ENCODE assay signal across 8 cellular contexts in genomic region chr16:25111403-25112166, GRCh38. TPM values are rescaled to one million over a fixed set of nuclear protein-coding genes. Genes with fewer than 3 reads are reported as not detected.
DNase-seq lines count a peak whose midpoint lies in the region; ATAC-seq and TF ChIP-seq lines count a peak whose summit lies in the region.

LCMT1 (plus strand) TSS chr16:25111742; CDS start chr16:25111884, 142 bp downstream.

- CTCF ChIA-PET in activated CD4-positive, alpha-beta T cell treated with anti-CD3 and anti-CD28 coated beads, Interleukin-2, amount 10 ng/mL, durations not matched to agents 7 days and 5 days (lab: Charles Lee): interaction anchor here (0.9 kb wide), 1 partner anchor 64 kb away, joined by 3 read pairs; no protein-coding TSS in a partner anchor

- H3K27me3 ChIP-seq in BLaER1: peaks cover 29% of the 10 kb centered on the region

- H3K4me3 Mint-ChIP-seq in activated CD4-positive, alpha-beta T cell treated with anti-CD3 and anti-CD28 coated beads, Interleukin-2, amount 10 ng/mL, durations not matched to agents 7 days and 5 days: peak within 1 kb of the TSS; percentile 96

- H3K36me3 ChIP-seq in BLaER1: peaks cover 15% of the 10 kb centered on the region; the same call in 1 of the 2 replicates

- ATAC-seq in GM19328 (IDR thresholded peaks at IDR 0.05; ENCODE audit: unreplicated experiment) (peak; percentile 92), HG03520 (IDR thresholded peaks at IDR 0.05; ENCODE audit: unreplicated experiment) (peak; percentile 89), left colon (peak; percentile 78)

- peaks cover 6% of the 10 kb centered on the region for H3K36me3 Mint-ChIP-seq in activated CD4-positive, alpha-beta T cell treated with anti-CD3 and anti-CD28 coated beads, Interleukin-2, amount 10 ng/mL, durations not matched to agents 7 days and 5 days (ENCODE audit: low read depth)

- H3K9me3 ChIP-seq in BLaER1: peaks cover 8% of the 10 kb centered on the region; the same call in 1 of the 2 replicates

- POLR2A ChIA-PET in activated CD4-positive, alpha-beta T cell treated with anti-CD3 and anti-CD28 coated beads, Interleukin-2, amount 10 ng/mL, durations not matched to agents 7 days and 5 days (lab: Charles Lee): no interaction called here

- peaks cover 30% of the 10 kb centered on the region for H3K4me1 ChIP-seq in BLaER1

- H3K9ac ChIP-seq in BLaER1: peak within 1 kb of the TSS; percentile 80

- H4K20me1 ChIP-seq in BLaER1: peaks cover 35% of the 10 kb centered on the region

- no peaks in the 10 kb centered on the region for H3K9me3 Mint-ChIP-seq in activated CD4-positive, alpha-beta T cell treated with anti-CD3 and anti-CD28 coated beads, Interleukin-2, amount 10 ng/mL, durations not matched to agents 7 days and 5 days

- no peak for TF ChIP-seq CTCF in coronary artery (IDR thresholded peaks at IDR 0.05)

- DNase-seq in NCI-H69 (lab: John Stamatoyannopoulos, UW): peak; percentile 99
- peak; percentile 96 for DNase-seq in activated CD4-positive, alpha-beta T cell treated with anti-CD3 and anti-CD28 coated beads, Interleukin-2, amount 10 ng/mL, durations not matched to agents 7 days and 5 days
- DNase-seq in coronary artery (ENCODE audit: low spot score): peak; percentile 95
- peak; percentile 91 to 95 for DNase-seq in left colon
- peak; percentile 92 for DNase-seq in stimulated activated CD4-positive, alpha-beta T cell treated with anti-CD3 and anti-CD28 coated beads, Interleukin-1b, Interleukin-23, amount 100 ng/mL, for 48 hours

- peaks cover 52% of the 10 kb centered on the region for H3K4me1 Mint-ChIP-seq in activated CD4-positive, alpha-beta T cell treated with anti-CD3 and anti-CD28 coated beads, Interleukin-2, amount 10 ng/mL, durations not matched to agents 7 days and 5 days

- H3K4me3 ChIP-seq in BLaER1 (peak within 1 kb of the TSS; percentile 85), coronary artery (peak within 1 kb of the TSS; percentile 90)

- H3K27ac ChIP-seq in BLaER1 (peak within 1 kb of the TSS; percentile 56), coronary artery (peak within 1 kb of the TSS; percentile 68 to 87)

- H3K27ac Mint-ChIP-seq in activated CD4-positive, alpha-beta T cell treated with anti-CD3 and anti-CD28 coated beads, Interleukin-2, amount 10 ng/mL, durations not matched to agents 7 days and 5 days: peak within 1 kb of the TSS; percentile 98

- H3K4me2 ChIP-seq in BLaER1: peak within 1 kb of the TSS; percentile 97

- H3K27me3 Mint-ChIP-seq in activated CD4-positive, alpha-beta T cell treated with anti-CD3 and anti-CD28 coated beads, Interleukin-2, amount 10 ng/mL, durations not matched to agents 7 days and 5 days: no peaks in the 10 kb centered on the region

- intact Hi-C loops in left colon (cut with DNase I, micrococcal nuclease): loop anchor here in 1 of 2 donors (10.0 kb wide), 1 partner anchor 47 kb away; no protein-coding TSS in a partner anchor

RNA-seq across cellular contexts. Expression of gene LCMT1, which starts in this region (rescaled TPM):
- 10 to 100 TPM; 38.1 to 40.0 TPM for total RNA-seq in activated CD4-positive, alpha-beta T cell treated with anti-CD3 and anti-CD28 coated beads, Interleukin-2, amount 10 ng/mL, durations not matched to agents 7 days and 5 days
- total RNA-seq in left colon: 10 to 100 TPM; 43.8 to 55.8 TPM

Comparison
In these comparisons a context has a peak if more than half of its experiments do, and no peak if none do; other contexts are left out.
1. Peak in every context shown above with its lines: DNase-seq, ATAC-seq, H3K4me3 ChIP-seq and H3K27ac ChIP-seq.